Comparison of ENCODE assay signal across 15 cellular contexts in genomic region chr13:23445794-23446193, GRCh38.
"Had no signal": no experiment of that assay in that cellular context is flagged by ENCODE, and none has a peak within 500 bp of the region (broad histone marks: within the 10 kb centered on the region; RNA-seq: fewer than 3 reads in every experiment).

No MANE protein-coding gene starts in this region.

- H3K9me3 Mint-ChIP-seq: activated CD4-positive, alpha-beta memory T cell treated with anti-CD3 and anti-CD28 coated beads for 36 hours; activated naive CD8-positive, alpha-beta T cell treated with anti-CD3 and anti-CD28 coated beads for 36 hours; endodermal cell; memory B cell had no signal

- H3K9me3 ChIP-seq: tibial nerve had no signal

- H3K4me3 Mint-ChIP-seq: activated CD4-positive, alpha-beta memory T cell treated with anti-CD3 and anti-CD28 coated beads for 36 hours; activated naive CD8-positive, alpha-beta T cell treated with anti-CD3 and anti-CD28 coated beads for 36 hours; endodermal cell; memory B cell; stimulated activated naive B cell treated with anti-CD40 and anti-IgM and Interleukin-4, amounts not matched to agents 10 μg/mL and 1 μg/mL and 100 μg/mL, for 72 hours had no signal

- H3K36me3 Mint-ChIP-seq: activated CD4-positive, alpha-beta memory T cell treated with anti-CD3 and anti-CD28 coated beads for 36 hours; activated naive CD8-positive, alpha-beta T cell treated with anti-CD3 and anti-CD28 coated beads for 36 hours; memory B cell; stimulated activated naive B cell treated with anti-CD40 and anti-IgM and Interleukin-4, amounts not matched to agents 10 μg/mL and 1 μg/mL and 100 μg/mL, for 72 hours had no signal

- H3K4me1 ChIP-seq: tibial nerve had no signal

- DNase-seq: activated CD4-positive, alpha-beta memory T cell treated with anti-CD3 and anti-CD28 coated beads for 36 hours; activated CD4-positive, alpha-beta T cell treated with anti-CD3 and anti-CD28 coated beads for 1 hour; activated gamma-delta T cell; activated naive CD8-positive, alpha-beta T cell treated with anti-CD3 and anti-CD28 coated beads for 36 hours; activated T-cell treated with anti-CD3 and anti-CD28 coated beads, Interleukin-2, amount 50 U/mL, for 48 hours; endodermal cell; glutamatergic neuron; left colon; right cardiac atrium; stimulated activated CD4-positive, alpha-beta T cell treated with anti-CD3 and anti-CD28 coated beads, Interleukin-2, amount 100 ng/mL, for 24 hours; stimulated activated naive B cell treated with anti-CD40 and anti-IgM and Interleukin-4, amounts not matched to agents 10 μg/mL and 1 μg/mL and 100 μg/mL, for 72 hours; T-helper 9 cell had no signal

- H3K4me3 ChIP-seq: smooth muscle cell, tibial nerve had no signal

- H3K4me2 ChIP-seq: smooth muscle cell had no signal

- H3K27ac Mint-ChIP-seq: activated CD4-positive, alpha-beta memory T cell treated with anti-CD3 and anti-CD28 coated beads for 36 hours; activated naive CD8-positive, alpha-beta T cell treated with anti-CD3 and anti-CD28 coated beads for 36 hours; endodermal cell; memory B cell; stimulated activated naive B cell treated with anti-CD40 and anti-IgM and Interleukin-4, amounts not matched to agents 10 μg/mL and 1 μg/mL and 100 μg/mL, for 72 hours had no signal

- H3K27ac ChIP-seq: tibial nerve had no signal

- H3K27me3 Mint-ChIP-seq: activated CD4-positive, alpha-beta memory T cell treated with anti-CD3 and anti-CD28 coated beads for 36 hours; activated naive CD8-positive, alpha-beta T cell treated with anti-CD3 and anti-CD28 coated beads for 36 hours; memory B cell had no signal

- H3K36me3 ChIP-seq: tibial nerve had no signal

- H3K27me3 ChIP-seq: tibial nerve had no signal

- ATAC-seq: left colon; right cardiac atrium; stimulated activated naive B cell treated with anti-CD40 and anti-IgM and Interleukin-4, amounts not matched to agents 10 μg/mL and 1 μg/mL and 100 μg/mL, for 72 hours had no signal
